In genomic region chr12:50518129-50518528, GRCh38 we compare ENCODE assay signal across 17 cellular contexts. TPM values are rescaled to one million over a fixed set of nuclear protein-coding genes. Genes with fewer than 3 reads are reported as not detected.
DNase-seq lines count a peak whose midpoint lies in the region; ATAC-seq and TF ChIP-seq lines count a peak whose summit lies in the region.
"Had no signal": no experiment of that assay in that cellular context is flagged by ENCODE, and none has a peak within 500 bp of the region (broad histone marks: within the 10 kb centered on the region; RNA-seq: fewer than 3 reads in every experiment).

No MANE protein-coding gene starts in this region.

- no peak for DNase-seq in activated CD4-positive, alpha-beta T cell treated with anti-CD3 and anti-CD28 coated beads, Interleukin-2, amount 10 ng/mL, durations not matched to agents 24 days and 14 days
- DNase-seq in activated CD4-positive, alpha-beta T cell treated with anti-CD3 and anti-CD28 coated beads for 48 hours: no peak
- DNase-seq in HL-60 (ENCODE audit: low read depth in 1 of 2, low spot score in 1 of 2): peak in 1 of 2 experiments; percentile 24
- DNase-seq in dorsolateral prefrontal cortex: no peak
- DNase-seq in HFFc6: no peak
- DNase-seq: activated CD4-positive, alpha-beta memory T cell treated with anti-CD3 and anti-CD28 coated beads, Interleukin-2, amount 10 ng/mL, durations not matched to agents 7 days and 5 days; Calu3; mesendoderm; NCI-H1436; NCI-H226; NK-92 treated with Interleukin-12 subunit alpha and Interleukin-12 subunit beta, amount 100 ng/mL, for 24 hours; stimulated activated CD4-positive, alpha-beta T cell treated with anti-CD3 and anti-CD28 coated beads, Interleukin-4, amount 100 ng/mL, for 4 hours had no signal

- TF ChIP-seq CTCF in HL-60 (IDR thresholded peaks at IDR 0.05; ENCODE audit: insufficient read depth, low read length) (no peak), dorsolateral prefrontal cortex (IDR thresholded peaks at IDR 0.05 in 54 of 56, conservative IDR thresholded peaks at IDR 0.05 in 2 of 56; ENCODE audit: low read depth in 1 of 56, partially characterized antibody in 56 of 56) (no peak), HFFc6 (IDR thresholded peaks at IDR 0.05) (no peak)

- intact Hi-C loops in activated CD4-positive, alpha-beta T cell treated with anti-CD3 and anti-CD28 coated beads, Interleukin-2, amount 10 ng/mL, durations not matched to agents 24 days and 14 days (cut with micrococcal nuclease): no loop called here
- intact Hi-C loops in dorsolateral prefrontal cortex (cut with DNase I): no loop called here

- H3K4me1 ChIP-seq in skeletal muscle tissue (ENCODE audit: control insufficient read depth in 3 of 3, insufficient read depth in 3 of 3, low read length in 3 of 3): peaks cover 9 to 20% (median 14%) of the 10 kb centered on the region in 3 donors

- H3K9me3 Mint-ChIP-seq in activated CD4-positive, alpha-beta T cell treated with anti-CD3 and anti-CD28 coated beads, Interleukin-2, amount 10 ng/mL, durations not matched to agents 24 days and 14 days: peaks cover 3% of the 10 kb centered on the region
- no peaks in the 10 kb centered on the region for H3K9me3 Mint-ChIP-seq in HFFc6
- H3K9me3 Mint-ChIP-seq: activated CD4-positive, alpha-beta memory T cell treated with anti-CD3 and anti-CD28 coated beads, Interleukin-2, amount 10 ng/mL, durations not matched to agents 7 days and 5 days had no signal

- H3K4me3 ChIP-seq in HL-60 (replicated peaks; ENCODE audit: insufficient read depth, low read length) (peak overlapping the region; percentile 19), dorsolateral prefrontal cortex (peak overlapping the region in 5 of 59 donors; percentile 3 to 17 (median 3)), skeletal muscle tissue (ENCODE audit: low read length in 3 of 3) (peak overlapping the region in 1 of 3 donors; percentile 31)
- H3K4me3 ChIP-seq: A549 had no signal

- peaks cover 48% of the 10 kb centered on the region for H3K4me1 Mint-ChIP-seq in activated CD4-positive, alpha-beta T cell treated with anti-CD3 and anti-CD28 coated beads, Interleukin-2, amount 10 ng/mL, durations not matched to agents 24 days and 14 days
- peaks cover 30% of the 10 kb centered on the region for H3K4me1 Mint-ChIP-seq in HFFc6 (ENCODE audit: low read depth)

- H3K9me3 ChIP-seq in skeletal muscle tissue (ENCODE audit: control insufficient read depth in 3 of 3, low read length in 3 of 3): no peaks in the 10 kb centered on the region

- no peak overlapping the region for H3K4me3 Mint-ChIP-seq in activated CD4-positive, alpha-beta T cell treated with anti-CD3 and anti-CD28 coated beads, Interleukin-2, amount 10 ng/mL, durations not matched to agents 24 days and 14 days
- no peak overlapping the region for H3K4me3 Mint-ChIP-seq in HFFc6
- H3K4me3 Mint-ChIP-seq: activated CD4-positive, alpha-beta memory T cell treated with anti-CD3 and anti-CD28 coated beads, Interleukin-2, amount 10 ng/mL, durations not matched to agents 7 days and 5 days had no signal

- peaks cover 14% of the 10 kb centered on the region for H3K36me3 Mint-ChIP-seq in activated CD4-positive, alpha-beta T cell treated with anti-CD3 and anti-CD28 coated beads, Interleukin-2, amount 10 ng/mL, durations not matched to agents 24 days and 14 days (ENCODE audit: low read depth)
- H3K36me3 Mint-ChIP-seq in HFFc6 (ENCODE audit: low read depth): peaks cover 7% of the 10 kb centered on the region

- no peak overlapping the region for H3K9ac ChIP-seq in skeletal muscle tissue (ENCODE audit: low read depth in 1 of 3, low read length in 3 of 3)
- H3K9ac ChIP-seq: KMS-11 had no signal

- H3K27me3 Mint-ChIP-seq in activated CD4-positive, alpha-beta T cell treated with anti-CD3 and anti-CD28 coated beads, Interleukin-2, amount 10 ng/mL, durations not matched to agents 24 days and 14 days: no peaks in the 10 kb centered on the region
- H3K27me3 Mint-ChIP-seq in HFFc6 (ENCODE audit: insufficient read depth): peaks cover 3% of the 10 kb centered on the region; the same call in 1 of the 2 replicates
- H3K27me3 Mint-ChIP-seq: activated CD4-positive, alpha-beta memory T cell treated with anti-CD3 and anti-CD28 coated beads, Interleukin-2, amount 10 ng/mL, durations not matched to agents 7 days and 5 days had no signal

- H3K27me3 ChIP-seq in HL-60 (ENCODE audit: insufficient read depth, poor library complexity, severe bottlenecking) (no peaks in the 10 kb centered on the region), dorsolateral prefrontal cortex (no peaks in the 10 kb centered on the region), skeletal muscle tissue (ENCODE audit: control insufficient read depth in 3 of 3, insufficient read depth in 3 of 3, low read length in 3 of 3) (no peaks in the 10 kb centered on the region)

- no peak for ATAC-seq in HG02884 (IDR thresholded peaks at IDR 0.05; ENCODE audit: unreplicated experiment)
- no peak for ATAC-seq in HG03095 (IDR thresholded peaks at IDR 0.05; ENCODE audit: unreplicated experiment)

- peak overlapping the region; percentile 74 for H3K27ac Mint-ChIP-seq in activated CD4-positive, alpha-beta T cell treated with anti-CD3 and anti-CD28 coated beads, Interleukin-2, amount 10 ng/mL, durations not matched to agents 24 days and 14 days
- H3K27ac Mint-ChIP-seq in HFFc6: no peak overlapping the region

- H3K36me3 ChIP-seq in skeletal muscle tissue (ENCODE audit: control insufficient read depth in 3 of 3, insufficient read depth in 3 of 3, low read length in 3 of 3): no peaks in the 10 kb centered on the region

- H3K27ac ChIP-seq in HL-60 (replicated peaks) (peak overlapping the region; percentile 78), dorsolateral prefrontal cortex (peak overlapping the region in 49 of 59 donors; percentile 5 to 76 (median 52)), skeletal muscle tissue (ENCODE audit: low read depth, low read length) (peak overlapping the region; percentile 50)

RNA-seq across cellular contexts. Expression of gene DIP2B, which starts 13.3 kb away (rescaled TPM):
- 26.4 and 29.4 TPM in 2 replicates for total RNA-seq in activated CD4-positive, alpha-beta T cell treated with anti-CD3 and anti-CD28 coated beads, Interleukin-2, amount 10 ng/mL, durations not matched to agents 24 days and 14 days
- total RNA-seq in dorsolateral prefrontal cortex: 100 to 1,000 TPM in 28 of 120 experiments, 10 to 100 TPM in 92; 46.7 to 192 (median 81.6) TPM
- total RNA-seq in skeletal muscle tissue: 24.0 TPM
- total RNA-seq in HFFc6 (2021; fragmentation: NEBNext Ultra II Directional; extraction: Animal tissue kit (Norgen Biotek cat#: 25700)): 10 to 100 TPM; 17.4 to 24.7 (median 20.6) TPM
